Comparison of ENCODE assay signal across 21 cellular contexts in the genomic region with DNA sequence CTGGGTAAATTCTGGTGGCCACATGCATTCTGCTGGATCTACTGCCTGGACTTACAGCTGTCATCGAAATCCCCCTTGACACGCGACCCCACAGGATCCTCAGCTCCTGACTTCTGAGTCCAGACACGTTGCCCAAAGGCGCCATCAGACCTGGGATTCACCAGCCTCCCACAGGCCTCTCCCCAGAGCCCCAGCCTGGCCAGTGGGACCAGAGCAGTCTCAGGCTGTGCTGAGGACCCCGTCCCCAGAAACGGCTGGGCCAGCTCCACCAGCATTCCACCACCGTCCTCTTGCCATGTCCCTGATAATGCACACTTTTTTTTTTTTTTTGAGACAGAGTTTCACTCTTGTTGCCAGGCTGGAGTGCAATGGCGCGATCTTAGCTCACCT.
DNase-seq lines count a peak whose midpoint lies in the region; ATAC-seq, FAIRE-seq and TF ChIP-seq lines count a peak whose summit lies in the region.
"Had no signal": no experiment of that assay in that cellular context is flagged by ENCODE, and none has a peak within 500 bp of the region (broad histone marks: within the 10 kb centered on the region; RNA-seq: fewer than 3 reads in every experiment).

No MANE protein-coding gene starts in this region.

- H3K4me1 ChIP-seq in Karpas-422 (ENCODE audit: low read length) (peaks cover 5% of the 10 kb centered on the region; the same call in 1 of the 2 replicates), K562 (replicated peaks in 1 of 2; ENCODE audit: control insufficient read depth in 2 of 2, insufficient read depth in 2 of 2, low read length in 2 of 2) (peaks cover 11 to 45% of the 10 kb centered on the region in 2 experiments; a peak in 4 of 5 replicates), transverse colon (peaks cover 0 to 10% (median 0%) of the 10 kb centered on the region in 4 donors)

- DNase-seq in Karpas-422 (peak; percentile 34), K562 (ENCODE audit: extremely low read depth in 1 of 4, low spot score in 3 of 4) (no peak), neural crest cell (ENCODE audit: low read depth, low spot score) (no peak), HFFc6 (no peak), transverse colon (no peak), epidermal melanocyte (ENCODE audit: insufficient read length, low spot score) (no peak)
- no peak for DNase-seq in stimulated activated naive B cell treated with anti-CD40 and anti-IgM and Interleukin-4, amounts not matched to agents 10 μg/mL and 1 μg/mL and 100 μg/mL, for 72 hours
- DNase-seq: CD4-positive, CD25-positive, alpha-beta regulatory T cell; CD8-positive, alpha-beta T cell; DMS 273 treated with DMSO at 0.1 percent for 48 hours; DMS79; EL; GDM1; GM23248; H9 had no signal

- ATAC-seq in K562: no peak
- no peak for ATAC-seq in stimulated activated naive B cell treated with anti-CD40 and anti-IgM and Interleukin-4, amounts not matched to agents 10 μg/mL and 1 μg/mL and 100 μg/mL, for 72 hours (replicated peaks)
- ATAC-seq: CD8-positive, alpha-beta T cell; GM12878; HCT116 had no signal

- no TSS peak for BruUV-seq in K562 (replicated peaks; lab: Mats Ljungman, UMichigan)

- in situ Hi-C loops in K562 (cut with MboI) (loop anchor here (5.0 kb wide), 1 partner anchor 172 kb away; no protein-coding TSS in a partner anchor), transverse colon (cut with MboI; ENCODE audit: low pct_ligation_motif_present in 1 of 4, low pct_unique_long_range_greater_than_20kb in 1 of 4, low sequenced_read_pairs in 3 of 4) (loop anchor here in 2 of 4 donors (5.0 to 10.0 kb wide), 2 partner anchors 169 to 177 kb away; partner anchors contain the start of gene CHSY1 (in 1 of the 2))

- H3K9me3 ChIP-seq in Karpas-422 (ENCODE audit: low read length) (no peaks in the 10 kb centered on the region), K562 (replicated peaks; ENCODE audit: control insufficient read depth, insufficient read depth, low read depth, low read length) (no peaks in the 10 kb centered on the region), transverse colon (no peaks in the 10 kb centered on the region)
- H3K9me3 ChIP-seq: BLaER1 had no signal

- H3K27ac ChIP-seq in Karpas-422 (ENCODE audit: low read length) (no peak overlapping the region), K562 (ENCODE audit: extremely low read depth, low read depth, low read length) (0 out of 3 replicates have a peak overlapping the region, but pooled peaks have one; percentile 55), transverse colon (no peak overlapping the region)
- H3K27ac ChIP-seq: BLaER1, C4-2B, GM23248 had no signal

- TF ChIP-seq EP300 in K562 (IDR thresholded peaks at IDR 0.05; ENCODE audit: low read length): no peak
- no peak for TF ChIP-seq EP300 in transverse colon (IDR thresholded peaks at IDR 0.05; ENCODE audit: low read depth)

- H3K4me1 Mint-ChIP-seq in neural crest cell (peaks cover 26% of the 10 kb centered on the region), HFFc6 (ENCODE audit: low read depth) (peaks cover 6% of the 10 kb centered on the region)
- H3K4me1 Mint-ChIP-seq in stimulated activated naive B cell treated with anti-CD40 and anti-IgM and Interleukin-4, amounts not matched to agents 10 μg/mL and 1 μg/mL and 100 μg/mL, for 72 hours: peaks cover 2 to 17% of the 10 kb centered on the region in 2 donors

- TF ChIP-seq POLR2A in K562 (conservative IDR thresholded peaks at IDR 0.05): no peak
- TF ChIP-seq POLR2A in transverse colon (IDR thresholded peaks at IDR 0.05): no peak

- no peaks in the 10 kb centered on the region for H3K9me2 ChIP-seq in Karpas-422 (replicated peaks; ENCODE audit: insufficient read depth, low read length)

- no peaks in the 10 kb centered on the region for H3K79me2 ChIP-seq in Karpas-422 (ENCODE audit: low read length)
- H3K79me2 ChIP-seq in K562 (ENCODE audit: control insufficient read depth, insufficient read depth, low read length): peaks cover 8% of the 10 kb centered on the region; the same call in 1 of the 3 replicates

- FAIRE-seq in K562 (lab: Jason Lieb, UNC): no peak
- FAIRE-seq: D721Med, GM12878, GM19239 had no signal

- POLR2A ChIA-PET in K562 (lab: Yijun Ruan, JAX): interaction anchor here (0.6 to 1.1 kb wide), 2 partner anchors 26 to 167 kb away, joined by 3 to 11 read pairs; partner anchors contain the start of gene CHSY1

- H3K27me3 Mint-ChIP-seq in neural crest cell (ENCODE audit: low read depth) (peaks cover 4% of the 10 kb centered on the region), HFFc6 (ENCODE audit: insufficient read depth) (peaks cover 2% of the 10 kb centered on the region; the same call in 1 of the 2 replicates)
- H3K27me3 Mint-ChIP-seq in stimulated activated naive B cell treated with anti-CD40 and anti-IgM and Interleukin-4, amounts not matched to agents 10 μg/mL and 1 μg/mL and 100 μg/mL, for 72 hours: peaks cover 6 to 25% of the 10 kb centered on the region in 2 donors
- H3K27me3 Mint-ChIP-seq: CD4-positive, CD25-positive, alpha-beta regulatory T cell had no signal

- H3K36me3 ChIP-seq in Karpas-422 (ENCODE audit: insufficient read depth, low read length) (no peaks in the 10 kb centered on the region), K562 (ENCODE audit: control insufficient read depth, insufficient read depth, low read length) (no peaks in the 10 kb centered on the region), transverse colon (no peaks in the 10 kb centered on the region)
- H3K36me3 ChIP-seq: BLaER1 had no signal

- CTCF ChIA-PET in K562 (lab: Yijun Ruan, JAX; ENCODE audit: low intra/inter-chr PET ratio): no interaction called here

- H3K27ac Mint-ChIP-seq in neural crest cell (ENCODE audit: unreplicated experiment): peak overlapping the region; percentile 68
- H3K27ac Mint-ChIP-seq in stimulated activated naive B cell treated with anti-CD40 and anti-IgM and Interleukin-4, amounts not matched to agents 10 μg/mL and 1 μg/mL and 100 μg/mL, for 72 hours: peak overlapping the region; percentile 62
- H3K27ac Mint-ChIP-seq in HFFc6: no peak overlapping the region
- H3K27ac Mint-ChIP-seq: CD4-positive, CD25-positive, alpha-beta regulatory T cell; CD8-positive, alpha-beta T cell had no signal

- H3K36me3 Mint-ChIP-seq in neural crest cell (ENCODE audit: low read depth) (no peaks in the 10 kb centered on the region), HFFc6 (ENCODE audit: low read depth) (no peaks in the 10 kb centered on the region)
- no peaks in the 10 kb centered on the region for H3K36me3 Mint-ChIP-seq in stimulated activated naive B cell treated with anti-CD40 and anti-IgM and Interleukin-4, amounts not matched to agents 10 μg/mL and 1 μg/mL and 100 μg/mL, for 72 hours
- H3K36me3 Mint-ChIP-seq: CD4-positive, CD25-positive, alpha-beta regulatory T cell; CD8-positive, alpha-beta T cell had no signal

- no peaks in the 10 kb centered on the region for H3K9me1 ChIP-seq in K562 (ENCODE audit: control insufficient read depth, insufficient read depth, low read length)

- H3K4me2 ChIP-seq in Karpas-422 (ENCODE audit: low read depth, low read length, poor library complexity, severe bottlenecking) (no peak overlapping the region), K562 (ENCODE audit: insufficient read depth, low read length) (peak overlapping the region; percentile 76)
- H3K4me2 ChIP-seq: BLaER1 had no signal

- WGBS in K562 (ENCODE audit: insufficient coverage, low coverage, missing lambda C conversion rate): 73% methylated on average over 8 of the region's 10 CpGs
- 90 to 92% methylated on average over 2 to 10 of the region's 10 CpGs for WGBS in transverse colon (ENCODE audit: low coverage in 1 of 2), 2 donors

- H3K9ac ChIP-seq in Karpas-422 (ENCODE audit: low read length): no peak overlapping the region
- H3K9ac ChIP-seq in K562 (ENCODE audit: insufficient read depth in 1 of 2, low read depth in 2 of 2, low read length in 2 of 2): 0 out of 4 replicates have a peak overlapping the region, but pooled peaks of 1 of the 2 experiments have one; percentile 47
- H3K9ac ChIP-seq: BLaER1, GM23248 had no signal

- intact Hi-C loops in K562 (cut with micrococcal nuclease) (loop anchor here (5.0 kb wide), 2 partner anchors 62 to 68 kb away; no protein-coding TSS in a partner anchor), transverse colon (cut with DNase I; ENCODE audit: low total_unique reads) (loop anchor here (5.0 kb wide), 1 partner anchor 172 kb away; no protein-coding TSS in a partner anchor)

- TF ChIP-seq RAD21 in K562 (CRISPR knock-in tag; conservative IDR thresholded peaks at IDR 0.05 in 1 of 2, IDR thresholded peaks at IDR 0.05 in 1 of 2): no peak

- no peaks in the 10 kb centered on the region for H3K27me3 ChIP-seq in Karpas-422 (ENCODE audit: low read length)
- H3K27me3 ChIP-seq in K562 (ENCODE audit: control insufficient read depth in 2 of 2, insufficient read depth in 2 of 2, low read length in 2 of 2): peaks cover 7 to 26% of the 10 kb centered on the region in 2 experiments; a peak in 3 of 5 replicates
- H3K27me3 ChIP-seq in transverse colon: no peaks in the 10 kb centered on the region
- H3K27me3 ChIP-seq: BLaER1 had no signal

- H3K9me3 Mint-ChIP-seq in neural crest cell (no peaks in the 10 kb centered on the region), HFFc6 (no peaks in the 10 kb centered on the region)
- H3K9me3 Mint-ChIP-seq in stimulated activated naive B cell treated with anti-CD40 and anti-IgM and Interleukin-4, amounts not matched to agents 10 μg/mL and 1 μg/mL and 100 μg/mL, for 72 hours: no peaks in the 10 kb centered on the region
- H3K9me3 Mint-ChIP-seq: CD8-positive, alpha-beta T cell; H9 had no signal

- no peak for TF ChIP-seq CTCF in K562 (IDR thresholded peaks at IDR 0.05 in 2 of 3, conservative IDR thresholded peaks at IDR 0.05 in 1 of 3; ENCODE audit: insufficient read depth in 2 of 3, low read depth in 1 of 3, low read length in 3 of 3)
- no peak for TF ChIP-seq CTCF in neural crest cell (conservative IDR thresholded peaks at IDR 0.05)
- TF ChIP-seq CTCF in HFFc6 (IDR thresholded peaks at IDR 0.05): no peak
- TF ChIP-seq CTCF in transverse colon (IDR thresholded peaks at IDR 0.05): no peak

- H3K4me3 ChIP-seq in Karpas-422 (ENCODE audit: low read length) (no peak overlapping the region), K562 (peak overlapping the region; percentile 33), transverse colon (no peak overlapping the region)
- H3K4me3 ChIP-seq: BLaER1, GM12878, GM23248 had no signal

- H4K20me1 ChIP-seq in Karpas-422 (ENCODE audit: insufficient read depth, low read depth, low read length) (0 out of 2 replicates have a peak, but pooled peaks cover 3% of the 10 kb centered on the region), K562 (replicated peaks; ENCODE audit: control insufficient read depth, insufficient read depth, low read length) (no peaks in the 10 kb centered on the region)
- H4K20me1 ChIP-seq: BLaER1 had no signal

- H3K4me3 Mint-ChIP-seq in neural crest cell (no peak overlapping the region), HFFc6 (no peak overlapping the region)
- no peak overlapping the region for H3K4me3 Mint-ChIP-seq in stimulated activated naive B cell treated with anti-CD40 and anti-IgM and Interleukin-4, amounts not matched to agents 10 μg/mL and 1 μg/mL and 100 μg/mL, for 72 hours
- H3K4me3 Mint-ChIP-seq: CD4-positive, CD25-positive, alpha-beta regulatory T cell; CD8-positive, alpha-beta T cell; H9 had no signal

- H2AFZ ChIP-seq in Karpas-422 (ENCODE audit: low read length) (no peak overlapping the region), K562 (ENCODE audit: low read depth, low read length) (peak overlapping the region; percentile 91)
- H2AFZ ChIP-seq: GM23248 had no signal

TF ChIP-seq in K562, 482 proteins besides CTCF, POLR2A, EP300 and RAD21 (continues in another document):
- no peak for TF ChIP-seq HDGF (IDR thresholded peaks at IDR 0.05)
